In the genomic region with DNA sequence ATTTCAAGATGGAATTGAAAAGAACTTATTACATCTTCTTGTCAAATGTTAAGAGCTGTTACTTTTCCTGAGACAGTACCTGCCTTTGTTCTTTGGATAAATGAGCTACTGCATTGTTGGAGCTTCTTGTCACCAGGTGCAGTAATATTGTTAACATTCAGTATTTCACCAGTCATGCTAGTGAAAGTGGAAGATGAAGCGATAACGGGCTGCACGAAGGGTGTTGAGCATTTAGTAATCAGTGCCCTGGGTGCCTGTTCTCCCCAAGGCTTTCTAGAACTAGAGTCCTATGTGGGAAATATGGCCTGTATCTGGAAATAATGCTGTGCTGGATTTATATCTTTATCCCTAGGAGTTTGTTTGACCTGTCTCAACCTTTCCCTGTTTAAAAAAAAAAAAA, we compare ENCODE assay signal across 20 cellular contexts.
DNase-seq lines count a peak whose midpoint lies in the region; ATAC-seq and TF ChIP-seq lines count a peak whose summit lies in the region.
"Had no signal": no experiment of that assay in that cellular context is flagged by ENCODE, and none has a peak within 500 bp of the region (broad histone marks: within the 10 kb centered on the region; RNA-seq: fewer than 3 reads in every experiment).

No MANE protein-coding gene starts in this region.

- intact Hi-C loops in activated CD4-positive, alpha-beta memory T cell treated with anti-CD3 and anti-CD28 coated beads for 36 hours (cut with micrococcal nuclease): loop anchor here (1.0 to 2.0 kb wide), 2 partner anchors 14 to 36 kb away; no protein-coding TSS in a partner anchor
- intact Hi-C loops in natural killer cell (cut with micrococcal nuclease): loop anchor here (5.0 kb wide), 1 partner anchor 33 kb away; no protein-coding TSS in a partner anchor
- intact Hi-C loops in mammary epithelial cell (cut with micrococcal nuclease): loop anchor here (5.0 to 10.0 kb wide), 2 partner anchors 70 to 137 kb away; no protein-coding TSS in a partner anchor

- no peak overlapping the region for H3K4me3 ChIP-seq in GM12865 (ENCODE audit: low read depth, low read length)
- H3K4me3 ChIP-seq in mammary epithelial cell (replicated peaks in 1 of 3; ENCODE audit: insufficient read depth in 1 of 3, low read depth in 2 of 3, low read length in 3 of 3): no peak overlapping the region
- H3K4me3 ChIP-seq: cardiac muscle cell, suprapubic skin, vagina had no signal

- peaks cover 96% of the 10 kb centered on the region for H3K4me1 Mint-ChIP-seq in activated T-cell treated with anti-CD3 and anti-CD28 coated beads, Interleukin-2, amount 50 U/mL, for 72 hours (ENCODE audit: low read depth)
- peaks cover 88% of the 10 kb centered on the region for H3K4me1 Mint-ChIP-seq in activated CD4-positive, alpha-beta memory T cell treated with anti-CD3 and anti-CD28 coated beads for 36 hours (ENCODE audit: low read depth)
- peaks cover 87 to 88% of the 10 kb centered on the region in 2 donors for H3K4me1 Mint-ChIP-seq in natural killer cell

- WGBS in mammary epithelial cell (ENCODE audit: low coverage, missing lambda C conversion rate): 97% methylated on average over 3 of the region's 3 CpGs

- no peak overlapping the region for H3K9ac ChIP-seq in mammary epithelial cell (ENCODE audit: insufficient read depth, low read length)

- H3K9me3 ChIP-seq in mammary epithelial cell (replicated peaks; ENCODE audit: insufficient read depth, low read length): no peaks in the 10 kb centered on the region
- H3K9me3 ChIP-seq: suprapubic skin, vagina had no signal

- in situ Hi-C loops in mammary epithelial cell (cut with MboI; ENCODE audit: low sequenced_read_pairs in 2 of 2): no loop called here

- no peak for DNase-seq in activated T-cell treated with anti-CD3 and anti-CD28 coated beads, Interleukin-2, amount 50 U/mL, for 72 hours
- no peak for DNase-seq in activated T-cell treated with anti-CD3 and anti-CD28 coated beads for 4 hours
- peak; percentile 41 for DNase-seq in GM12865 (ENCODE audit: low read depth)
- peak; percentile 57 for DNase-seq in activated CD4-positive, alpha-beta memory T cell treated with anti-CD3 and anti-CD28 coated beads for 36 hours
- DNase-seq in natural killer cell: no peak
- no peak for DNase-seq in HuH-7 (ENCODE audit: low spot score)
- no peak for DNase-seq in mammary epithelial cell
- DNase-seq: activated CD4-positive, alpha-beta T cell treated with anti-CD3 and anti-CD28 coated beads, Interleukin-2, amount 50 U/mL, for 4 hours; amygdala; dermis blood vessel endothelial cell; DMS79 treated with DMSO at 0.1 percent for 48 hours; Kasumi-1; kidney; NCI-H1092; NCI-H2029 treated with DMSO at 0.1 percent for 48 hours; NCI-H446 treated with DMSO at 0.1 percent for 48 hours had no signal

- no peak overlapping the region for H2AFZ ChIP-seq in mammary epithelial cell (ENCODE audit: low read depth, low read length)

- no peaks in the 10 kb centered on the region for H3K9me3 Mint-ChIP-seq in activated T-cell treated with anti-CD3 and anti-CD28 coated beads, Interleukin-2, amount 50 U/mL, for 72 hours
- H3K9me3 Mint-ChIP-seq in activated CD4-positive, alpha-beta memory T cell treated with anti-CD3 and anti-CD28 coated beads for 36 hours: no peaks in the 10 kb centered on the region
- H3K9me3 Mint-ChIP-seq in natural killer cell: no peaks in the 10 kb centered on the region

- H4K20me1 ChIP-seq in mammary epithelial cell (ENCODE audit: insufficient read depth, low read length): no peaks in the 10 kb centered on the region

- H3K27me3 ChIP-seq in mammary epithelial cell (ENCODE audit: insufficient read depth, low read length): no peaks in the 10 kb centered on the region
- H3K27me3 ChIP-seq: cardiac muscle cell, suprapubic skin, vagina had no signal

- peaks cover 79% of the 10 kb centered on the region for H3K79me2 ChIP-seq in mammary epithelial cell (ENCODE audit: insufficient read depth, low read length)

- no peak for TF ChIP-seq CTCF in GM12865 (IDR thresholded peaks at IDR 0.05; ENCODE audit: insufficient read depth, low read depth, low read length, missing control alignments)
- no peak for TF ChIP-seq CTCF in natural killer cell (IDR thresholded peaks at IDR 0.05)
- TF ChIP-seq CTCF in mammary epithelial cell (conservative IDR thresholded peaks at IDR 0.05 in 1 of 2, IDR thresholded peaks at IDR 0.05 in 1 of 2; ENCODE audit: extremely low read depth in 1 of 2, insufficient read depth in 1 of 2, low read depth in 1 of 2, low read length in 2 of 2): no peak

- BruUV-seq in mammary epithelial cell (replicated peaks; lab: Mats Ljungman, UMichigan): no TSS peak

- no peaks in the 10 kb centered on the region for H3K27me3 Mint-ChIP-seq in activated T-cell treated with anti-CD3 and anti-CD28 coated beads, Interleukin-2, amount 50 U/mL, for 72 hours (ENCODE audit: low read depth)
- H3K27me3 Mint-ChIP-seq in activated CD4-positive, alpha-beta memory T cell treated with anti-CD3 and anti-CD28 coated beads for 36 hours: no peaks in the 10 kb centered on the region
- H3K27me3 Mint-ChIP-seq in natural killer cell (ENCODE audit: low read depth in 2 of 2): no peaks in the 10 kb centered on the region

- CTCF ChIA-PET in activated CD4-positive, alpha-beta memory T cell treated with anti-CD3 and anti-CD28 coated beads for 36 hours (lab: Charles Lee): interaction anchor here (0.7 to 7.4 kb wide), 16 partner anchors 8 to 137 kb away, joined by 3 to 82 read pairs (median 7); no protein-coding TSS in a partner anchor
- CTCF ChIA-PET in mammary epithelial cell (lab: Charles Lee; ENCODE audit: low non-redundant PET): no interaction called here

- peak overlapping the region; percentile 1 to 69 for H3K4me3 Mint-ChIP-seq in activated T-cell treated with anti-CD3 and anti-CD28 coated beads, Interleukin-2, amount 50 U/mL, for 72 hours
- H3K4me3 Mint-ChIP-seq in activated CD4-positive, alpha-beta memory T cell treated with anti-CD3 and anti-CD28 coated beads for 36 hours: no peak overlapping the region
- H3K4me3 Mint-ChIP-seq in natural killer cell: no peak overlapping the region

- no peaks in the 10 kb centered on the region for H3K36me3 ChIP-seq in mammary epithelial cell (ENCODE audit: insufficient read depth, low read length)
- H3K36me3 ChIP-seq: cardiac muscle cell, suprapubic skin, vagina had no signal

- H3K36me3 Mint-ChIP-seq in activated T-cell treated with anti-CD3 and anti-CD28 coated beads, Interleukin-2, amount 50 U/mL, for 72 hours (ENCODE audit: insufficient read depth in 2 of 2): peaks cover 2 to 7% of the 10 kb centered on the region in 2 donors
- peaks cover 18% of the 10 kb centered on the region for H3K36me3 Mint-ChIP-seq in activated CD4-positive, alpha-beta memory T cell treated with anti-CD3 and anti-CD28 coated beads for 36 hours
- no peaks in the 10 kb centered on the region for H3K36me3 Mint-ChIP-seq in natural killer cell

- dilution Hi-C loops in mammary epithelial cell (cut with HindIII; ENCODE audit: low sequenced_read_pairs): loop anchor here (5.0 kb wide), 2 partner anchors 38 to 88 kb away; no protein-coding TSS in a partner anchor

- POLR2A ChIA-PET in activated CD4-positive, alpha-beta memory T cell treated with anti-CD3 and anti-CD28 coated beads for 36 hours (lab: Charles Lee): interaction anchor here (1.7 to 6.6 kb wide), 7 partner anchors 8 to 138 kb away, joined by 5 to 80 read pairs (median 12); no protein-coding TSS in a partner anchor

- peak overlapping the region; percentile 88 for H3K27ac Mint-ChIP-seq in activated T-cell treated with anti-CD3 and anti-CD28 coated beads, Interleukin-2, amount 50 U/mL, for 72 hours
- H3K27ac Mint-ChIP-seq in activated CD4-positive, alpha-beta memory T cell treated with anti-CD3 and anti-CD28 coated beads for 36 hours: peak overlapping the region; percentile 85
- peak overlapping the region; percentile 70 to 97 for H3K27ac Mint-ChIP-seq in natural killer cell

- ATAC-seq in activated T-cell treated with anti-CD3 and anti-CD28 coated beads, Interleukin-2, amount 50 U/mL, for 72 hours (replicated peaks in 1 of 2): no peak
- ATAC-seq in natural killer cell (no peak), HG03159 (IDR thresholded peaks at IDR 0.05; ENCODE audit: unreplicated experiment) (no peak)

- H3K27ac ChIP-seq in mammary epithelial cell (ENCODE audit: insufficient read depth, low read depth, low read length): no peak overlapping the region
- H3K27ac ChIP-seq: cardiac muscle cell, suprapubic skin, vagina had no signal

- no peak overlapping the region for H3K4me2 ChIP-seq in mammary epithelial cell (ENCODE audit: insufficient read depth, low read depth, low read length)

- H3K4me1 ChIP-seq in mammary epithelial cell (ENCODE audit: insufficient read depth, low read length): peaks cover 6% of the 10 kb centered on the region

Comparison
In these comparisons a context has a peak if more than half of its experiments do, and no peak if none do; other contexts are left out.
1. DNase-seq: peak in GM12865 (single experiment) and activated CD4-positive, alpha-beta memory T cell treated with anti-CD3 and anti-CD28 coated beads for 36 hours (single experiment); none in activated T-cell treated with anti-CD3 and anti-CD28 coated beads, Interleukin-2, amount 50 U/mL, for 72 hours (0 of 2), activated T-cell treated with anti-CD3 and anti-CD28 coated beads for 4 hours (single experiment), natural killer cell (single experiment), HuH-7 (single experiment) and mammary epithelial cell (single experiment).
2. H3K4me3 Mint-ChIP-seq: peak in activated T-cell treated with anti-CD3 and anti-CD28 coated beads, Interleukin-2, amount 50 U/mL, for 72 hours (2 of 2); none in activated CD4-positive, alpha-beta memory T cell treated with anti-CD3 and anti-CD28 coated beads for 36 hours (single experiment) and natural killer cell (single experiment).
3. Peak in every context shown above with its lines, with median percentiles within 50 percentile points of each other: H3K27ac Mint-ChIP-seq.